Comparison of ENCODE assay signal across 10 cellular contexts in the genomic region with DNA sequence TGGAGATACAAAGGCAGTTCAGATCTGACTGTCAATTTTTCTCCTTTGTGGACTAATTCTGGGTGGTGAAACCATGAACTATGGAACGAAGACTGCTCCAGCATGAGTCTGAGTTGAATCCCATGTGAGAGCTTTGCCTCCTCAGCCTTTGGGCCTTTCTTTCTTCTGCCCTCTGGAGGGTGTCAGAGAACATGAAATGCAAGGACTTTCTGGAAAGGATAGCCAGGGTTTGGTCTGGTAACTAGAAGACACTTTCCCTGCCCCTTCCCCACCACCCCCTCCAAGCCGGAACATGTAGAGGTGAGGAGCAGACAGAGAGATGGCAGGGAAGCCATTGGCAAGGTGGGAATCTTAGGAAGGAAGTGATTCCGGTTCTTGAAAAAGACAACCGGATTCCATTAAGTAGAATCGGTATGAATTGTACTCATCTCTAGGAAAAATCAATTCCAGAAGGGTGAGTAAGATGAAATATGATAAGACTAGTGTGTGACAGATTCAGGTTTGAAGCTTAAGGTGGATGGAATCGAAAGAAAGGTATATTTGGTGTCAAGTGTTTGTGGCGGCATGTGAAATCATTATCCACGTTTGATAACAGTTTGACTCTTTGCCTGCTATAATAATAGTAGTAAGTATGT. TPM values are rescaled to one million over a fixed set of nuclear protein-coding genes. Genes with fewer than 3 reads are reported as not detected.
DNase-seq lines count a peak whose midpoint lies in the region; ATAC-seq and TF ChIP-seq lines count a peak whose summit lies in the region.
"Had no signal": no experiment of that assay in that cellular context is flagged by ENCODE, and none has a peak within 500 bp of the region (broad histone marks: within the 10 kb centered on the region; RNA-seq: fewer than 3 reads in every experiment).

No MANE protein-coding gene starts in this region.

- no peak overlapping the region for H3K4me3 Mint-ChIP-seq in activated CD4-positive, alpha-beta T cell treated with anti-CD3 and anti-CD28 coated beads, Interleukin-2, amount 10 ng/mL, durations not matched to agents 24 days and 14 days
- no peak overlapping the region for H3K4me3 Mint-ChIP-seq in stimulated activated naive B cell treated with anti-CD40 and anti-IgM and Interleukin-4, amounts not matched to agents 10 μg/mL and 1 μg/mL and 100 μg/mL, for 72 hours
- H3K4me3 Mint-ChIP-seq: T-helper 1 cell treated with Interleukin-12 subunit alpha and Interleukin-12 subunit beta and Interleukin-4 antibody, amounts not matched to agents 30 μg/mL and 1 μg/mL, for 36 hours had no signal

- no peak for TF ChIP-seq POLR2A in uterus (IDR thresholded peaks at IDR 0.05)

- intact Hi-C loops in activated CD4-positive, alpha-beta T cell treated with anti-CD3 and anti-CD28 coated beads, Interleukin-2, amount 10 ng/mL, durations not matched to agents 24 days and 14 days (cut with micrococcal nuclease), result loop anchor here (10.0 kb wide), 1 partner anchor 98 kb away; no protein-coding TSS in a partner anchor
- intact Hi-C loops in uterus (cut with DNase I; ENCODE audit: low total_unique reads), result no loop called here

- no peak for ATAC-seq in stimulated activated naive B cell treated with anti-CD40 and anti-IgM and Interleukin-4, amounts not matched to agents 10 μg/mL and 1 μg/mL and 100 μg/mL, for 72 hours (replicated peaks)
- ATAC-seq in HG03025 (IDR thresholded peaks at IDR 0.05; ENCODE audit: low FRiP score, unreplicated experiment), result no peak

- H3K4me3 ChIP-seq in astrocyte of the spinal cord (ENCODE audit: low read depth, low read length), result no peak overlapping the region
- no peak overlapping the region for H3K4me3 ChIP-seq in uterus
- H3K4me3 ChIP-seq: BLaER1 treated with 17β-estradiol and CSF1 and Interleukin-3, amounts not matched to agents 10 nM and 100 nM had no signal

- TF ChIP-seq CTCF in astrocyte of the spinal cord (IDR thresholded peaks at IDR 0.05; ENCODE audit: low read depth, low read length) (peak; percentile 42), uterus (IDR thresholded peaks at IDR 0.05) (peak; percentile 27 to 60 (median 42))

- DNase-seq in activated CD4-positive, alpha-beta T cell treated with anti-CD3 and anti-CD28 coated beads, Interleukin-2, amount 10 ng/mL, durations not matched to agents 24 days and 14 days, result peak; percentile 58
- DNase-seq in activated CD4-positive, alpha-beta T cell treated with anti-CD3 and anti-CD28 coated beads, Interleukin-2, amount 50 U/mL, for 1 hour, result no peak
- peak; percentile 40 for DNase-seq in astrocyte of the spinal cord (ENCODE audit: low read depth, low spot score)
- peak; percentile 18 for DNase-seq in kidney tubule cell (ENCODE audit: low spot score)
- DNase-seq in uterus, result peak in 1 of 2 donors; percentile 39
- no peak for DNase-seq in NCI-H2107 (lab: John Stamatoyannopoulos, UW)
- no peak for DNase-seq in stimulated activated naive B cell treated with anti-CD40 and anti-IgM and Interleukin-4, amounts not matched to agents 10 μg/mL and 1 μg/mL and 100 μg/mL, for 72 hours

- peaks cover 2% of the 10 kb centered on the region for H3K4me1 Mint-ChIP-seq in activated CD4-positive, alpha-beta T cell treated with anti-CD3 and anti-CD28 coated beads, Interleukin-2, amount 10 ng/mL, durations not matched to agents 24 days and 14 days
- peaks cover 0 to 2% of the 10 kb centered on the region in 2 donors for H3K4me1 Mint-ChIP-seq in stimulated activated naive B cell treated with anti-CD40 and anti-IgM and Interleukin-4, amounts not matched to agents 10 μg/mL and 1 μg/mL and 100 μg/mL, for 72 hours

- no peaks in the 10 kb centered on the region for H3K9me3 ChIP-seq in uterus
- H3K9me3 ChIP-seq: BLaER1 treated with 17β-estradiol and CSF1 and Interleukin-3, amounts not matched to agents 10 nM and 100 nM had no signal

- no peaks in the 10 kb centered on the region for H3K36me3 Mint-ChIP-seq in activated CD4-positive, alpha-beta T cell treated with anti-CD3 and anti-CD28 coated beads, Interleukin-2, amount 10 ng/mL, durations not matched to agents 24 days and 14 days (ENCODE audit: low read depth)
- no peaks in the 10 kb centered on the region for H3K36me3 Mint-ChIP-seq in stimulated activated naive B cell treated with anti-CD40 and anti-IgM and Interleukin-4, amounts not matched to agents 10 μg/mL and 1 μg/mL and 100 μg/mL, for 72 hours

- H3K9me3 Mint-ChIP-seq in activated CD4-positive, alpha-beta T cell treated with anti-CD3 and anti-CD28 coated beads, Interleukin-2, amount 10 ng/mL, durations not matched to agents 24 days and 14 days, result no peaks in the 10 kb centered on the region
- H3K9me3 Mint-ChIP-seq in stimulated activated naive B cell treated with anti-CD40 and anti-IgM and Interleukin-4, amounts not matched to agents 10 μg/mL and 1 μg/mL and 100 μg/mL, for 72 hours, result no peaks in the 10 kb centered on the region
- H3K9me3 Mint-ChIP-seq: T-helper 1 cell treated with Interleukin-12 subunit alpha and Interleukin-12 subunit beta and Interleukin-4 antibody, amounts not matched to agents 30 μg/mL and 1 μg/mL, for 36 hours had no signal

- no peaks in the 10 kb centered on the region for H3K36me3 ChIP-seq in uterus

- peaks cover 0 to 6% of the 10 kb centered on the region in 2 donors for H3K4me1 ChIP-seq in uterus

- no peaks in the 10 kb centered on the region for H3K27me3 Mint-ChIP-seq in activated CD4-positive, alpha-beta T cell treated with anti-CD3 and anti-CD28 coated beads, Interleukin-2, amount 10 ng/mL, durations not matched to agents 24 days and 14 days
- no peaks in the 10 kb centered on the region for H3K27me3 Mint-ChIP-seq in stimulated activated naive B cell treated with anti-CD40 and anti-IgM and Interleukin-4, amounts not matched to agents 10 μg/mL and 1 μg/mL and 100 μg/mL, for 72 hours

- peak overlapping the region; percentile 81 to 88 for H3K27ac ChIP-seq in uterus
- H3K27ac ChIP-seq: BLaER1 treated with 17β-estradiol and CSF1 and Interleukin-3, amounts not matched to agents 10 nM and 100 nM had no signal

- no peaks in the 10 kb centered on the region for H3K27me3 ChIP-seq in uterus

- no peak overlapping the region for H3K27ac Mint-ChIP-seq in activated CD4-positive, alpha-beta T cell treated with anti-CD3 and anti-CD28 coated beads, Interleukin-2, amount 10 ng/mL, durations not matched to agents 24 days and 14 days
- no peak overlapping the region for H3K27ac Mint-ChIP-seq in stimulated activated naive B cell treated with anti-CD40 and anti-IgM and Interleukin-4, amounts not matched to agents 10 μg/mL and 1 μg/mL and 100 μg/mL, for 72 hours
- H3K27ac Mint-ChIP-seq: T-helper 1 cell treated with Interleukin-12 subunit alpha and Interleukin-12 subunit beta and Interleukin-4 antibody, amounts not matched to agents 30 μg/mL and 1 μg/mL, for 36 hours had no signal

- in situ Hi-C loops in astrocyte of the spinal cord (cut with HindIII; ENCODE audit: low sequenced_read_pairs), result no loop called here

RNA-seq across cellular contexts. Expression of gene FHL1, which starts 19.0 kb away (rescaled TPM):
- total RNA-seq in activated CD4-positive, alpha-beta T cell treated with anti-CD3 and anti-CD28 coated beads, Interleukin-2, amount 10 ng/mL, durations not matched to agents 24 days and 14 days, result 14.0 and 15.2 TPM in 2 replicates
- 100 to 1,000 TPM; 279 to 745 (median 469) TPM for total RNA-seq in uterus

Comparison
In these comparisons a context has a peak if more than half of its experiments do, and no peak if none do; other contexts are left out.
1. DNase-seq: peak in activated CD4-positive, alpha-beta T cell treated with anti-CD3 and anti-CD28 coated beads, Interleukin-2, amount 10 ng/mL, durations not matched to agents 24 days and 14 days (single experiment), astrocyte of the spinal cord (single experiment) and kidney tubule cell (single experiment); none in activated CD4-positive, alpha-beta T cell treated with anti-CD3 and anti-CD28 coated beads, Interleukin-2, amount 50 U/mL, for 1 hour (single experiment), NCI-H2107 (single experiment) and stimulated activated naive B cell treated with anti-CD40 and anti-IgM and Interleukin-4, amounts not matched to agents 10 μg/mL and 1 μg/mL and 100 μg/mL, for 72 hours (single experiment).
2. RNA of gene FHL1, which starts 19.0 kb away (total RNA-seq): 279 to 745 TPM in uterus; 14.0 to 15.2 TPM in activated CD4-positive, alpha-beta T cell treated with anti-CD3 and anti-CD28 coated beads, Interleukin-2, amount 10 ng/mL, durations not matched to agents 24 days and 14 days; every median in the first group is over 10 times any median in the second.